In the genomic region with DNA sequence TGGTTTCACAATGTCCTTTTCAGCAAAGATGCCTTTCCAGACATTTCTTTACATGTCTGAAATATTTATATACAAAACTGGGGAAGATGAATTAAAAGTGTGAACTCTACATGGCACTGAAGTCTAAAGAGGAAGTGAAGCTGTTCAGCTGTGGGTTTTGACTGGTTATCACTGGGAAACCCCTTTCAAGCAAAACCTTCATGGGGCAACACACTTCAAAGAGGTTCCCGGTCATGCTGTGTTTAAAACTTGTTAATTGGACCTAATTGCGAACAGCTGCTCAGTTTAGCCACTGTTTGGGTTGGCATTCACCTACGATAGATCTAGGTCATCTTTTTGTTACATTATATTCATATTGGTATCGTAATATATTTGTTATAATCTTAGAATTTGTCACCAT, we compare ENCODE assay signal across 12 cellular contexts. TPM values are rescaled to one million over a fixed set of nuclear protein-coding genes. Genes with fewer than 3 reads are reported as not detected.
DNase-seq lines count a peak whose midpoint lies in the region; ATAC-seq and TF ChIP-seq lines count a peak whose summit lies in the region.
"Had no signal": no experiment of that assay in that cellular context is flagged by ENCODE, and none has a peak within 500 bp of the region (broad histone marks: within the 10 kb centered on the region; RNA-seq: fewer than 3 reads in every experiment).

No MANE protein-coding gene starts in this region.

- intact Hi-C loops in left colon (cut with DNase I, micrococcal nuclease) (no loop called here), transverse colon (cut with DNase I; ENCODE audit: low total_unique reads) (no loop called here)

- peak; percentile 97 for ATAC-seq in GM18861 (IDR thresholded peaks at IDR 0.05; ENCODE audit: unreplicated experiment)
- ATAC-seq in GM21723 (IDR thresholded peaks at IDR 0.05; ENCODE audit: unreplicated experiment) = peak; percentile 95
- ATAC-seq in HG03342 (IDR thresholded peaks at IDR 0.05; ENCODE audit: unreplicated experiment) = peak; percentile 99
- no peak for ATAC-seq in left colon

- no peak for TF ChIP-seq EP300 in transverse colon (IDR thresholded peaks at IDR 0.05; ENCODE audit: low read depth)

- H3K4me3 ChIP-seq in transverse colon = no peak overlapping the region
- H3K4me3 ChIP-seq: GM23248, SJCRH30 had no signal

- no peak overlapping the region for H3K27ac ChIP-seq in transverse colon
- H3K27ac ChIP-seq: GM23248, SJCRH30 had no signal

- H3K9me3 Mint-ChIP-seq in type B pancreatic cell = no peaks in the 10 kb centered on the region

- H3K27me3 ChIP-seq in transverse colon = no peaks in the 10 kb centered on the region
- H3K27me3 ChIP-seq: SJCRH30 had no signal

- TF ChIP-seq CTCF in type B pancreatic cell (conservative IDR thresholded peaks at IDR 0.05) (no peak), transverse colon (IDR thresholded peaks at IDR 0.05) (no peak)

- peaks cover 15% of the 10 kb centered on the region for H3K27me3 Mint-ChIP-seq in type B pancreatic cell

- no peaks in the 10 kb centered on the region for H3K36me3 ChIP-seq in transverse colon
- H3K36me3 ChIP-seq: SJCRH30 had no signal

- no peaks in the 10 kb centered on the region for H3K36me3 Mint-ChIP-seq in type B pancreatic cell

- no peaks in the 10 kb centered on the region for H3K9me3 ChIP-seq in transverse colon
- H3K9me3 ChIP-seq: Caco-2, SJCRH30 had no signal

- TF ChIP-seq POLR2A in transverse colon (IDR thresholded peaks at IDR 0.05) = no peak

- in situ Hi-C loops in transverse colon (cut with MboI; ENCODE audit: low pct_ligation_motif_present in 1 of 4, low pct_unique_long_range_greater_than_20kb in 1 of 4, low sequenced_read_pairs in 3 of 4) = no loop called here

- H3K4me3 Mint-ChIP-seq in type B pancreatic cell = no peak overlapping the region

- H3K27ac Mint-ChIP-seq in type B pancreatic cell = no peak overlapping the region

- WGBS in transverse colon (ENCODE audit: low coverage in 1 of 2), 2 donors = 54 to 63% methylated on average over 4 of the region's 4 CpGs

- DNase-seq in SIG-M5 treated with dmso at 0.1 percent for 504 hours (lab: John Stamatoyannopoulos, UW; ENCODE audit: unreplicated experiment) (peak; percentile 76), HCEC 1CT (no peak), type B pancreatic cell (ENCODE audit: extremely low spot score, unreplicated experiment) (no peak), left colon (no peak), transverse colon (no peak)
- DNase-seq: Caco-2, GM23248 had no signal

- peaks cover 9% of the 10 kb centered on the region for H3K4me1 Mint-ChIP-seq in type B pancreatic cell (ENCODE audit: unreplicated experiment)

- no peaks in the 10 kb centered on the region for H3K4me1 ChIP-seq in transverse colon
- H3K4me1 ChIP-seq: Caco-2 had no signal

RNA-seq across cellular contexts. Expression of gene GDNF, which starts 20.0 kb away (rescaled TPM):
- 0.98 and 5.7 TPM in 2 replicates for total RNA-seq in type B pancreatic cell (ENCODE audit: low replicate concordance)
- total RNA-seq in left colon = 1 to 10 TPM in 1 of 2 donors, under 1 TPM in 1; 0.82 to 2.5 TPM
- total RNA-seq in transverse colon = 1 to 10 TPM in 3 of 4 donors, under 1 TPM in 1; 0.80 to 2.4 (median 1.8) TPM
- total RNA-seq: activated CD8-positive, alpha-beta memory T cell treated with anti-CD3 and anti-CD28 coated beads for 36 hours; Caco-2 had no signal
